In the genomic region with DNA sequence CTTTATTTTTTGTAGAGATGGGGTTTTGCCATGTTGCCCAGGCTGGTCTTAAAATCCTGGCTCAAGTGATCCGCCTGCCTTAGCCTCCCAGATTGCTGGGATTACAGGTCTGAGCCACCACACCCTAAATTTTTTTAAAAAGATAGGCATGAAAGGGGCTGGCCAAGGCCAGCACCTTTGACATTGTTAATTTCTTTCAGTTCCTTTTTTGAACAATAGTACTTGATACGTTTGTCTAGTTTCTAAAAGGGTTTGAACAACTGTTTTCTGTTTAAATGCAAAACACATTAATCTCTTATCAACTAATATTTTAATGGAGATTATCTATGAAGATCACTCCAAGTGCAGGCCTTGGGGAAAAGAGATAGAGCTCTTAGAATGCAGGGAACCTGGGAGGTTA, we compare ENCODE assay signal across 28 cellular contexts.
DNase-seq lines count a peak whose midpoint lies in the region; ATAC-seq lines count a peak whose summit lies in the region.
"Had no signal": no experiment of that assay in that cellular context is flagged by ENCODE, and none has a peak within 500 bp of the region (broad histone marks: within the 10 kb centered on the region; RNA-seq: fewer than 3 reads in every experiment).

No MANE protein-coding gene starts in this region.

- peak; percentile 50 for ATAC-seq in GM19372 (IDR thresholded peaks at IDR 0.05; ENCODE audit: low read depth, unreplicated experiment)
- peak; percentile 64 for ATAC-seq in GM21723 (IDR thresholded peaks at IDR 0.05; ENCODE audit: unreplicated experiment)
- peak; percentile 44 for ATAC-seq in HG03280 (IDR thresholded peaks at IDR 0.05; ENCODE audit: unreplicated experiment)
- ATAC-seq in stimulated activated naive CD8-positive, alpha-beta T cell treated with anti-CD3 and anti-CD28 coated beads, Interleukin-15, Interleukin-2, amounts not matched to agents 100 U/mL and 50 U/mL, for 24 hours: no peak
- ATAC-seq: HepG2, Panc1, pancreas, T-helper 17 cell had no signal

- DNase-seq in NCI-H82 treated with DMSO at 0.1 percent for 48 hours (lab: John Stamatoyannopoulos, UW; ENCODE audit: unreplicated experiment) (no peak), NCI-H2029 treated with DMSO at 0.1 percent for 48 hours (lab: John Stamatoyannopoulos, UW) (no peak)
- no peak for DNase-seq in stimulated activated naive CD8-positive, alpha-beta T cell treated with anti-CD3 and anti-CD28 coated beads, Interleukin-15, Interleukin-2, amounts not matched to agents 100 U/mL and 50 U/mL, for 24 hours
- DNase-seq in activated CD4-positive, alpha-beta T cell treated with anti-CD3 and anti-CD28 coated beads, Interleukin-2, amount 50 U/mL, for 48 hours: no peak
- DNase-seq: activated CD4-positive, alpha-beta memory T cell treated with anti-CD3 and anti-CD28 coated beads for 36 hours; activated CD4-positive, CD25-positive, alpha-beta regulatory T cell; activated CD8-positive, alpha-beta memory T cell treated with anti-CD3 and anti-CD28 coated beads, Interleukin-2, amount 50 U/mL, for 4 hours; activated naive CD4-positive, alpha-beta T cell treated with Interleukin-2 at 50 U/mL for 16 hours; C1 segment of cervical spinal cord; caudate nucleus; cortex of kidney; DMS153; glutamatergic neuron; left ventricle myocardium inferior; mesenchymal stem cell; NCI-H1436; NCI-H345; pancreas; retina; Right ventricle myocardium superior; stimulated activated naive CD4-positive, alpha-beta T cell; T-helper 17 cell; upper lobe of left lung had no signal
